In the genomic region with DNA sequence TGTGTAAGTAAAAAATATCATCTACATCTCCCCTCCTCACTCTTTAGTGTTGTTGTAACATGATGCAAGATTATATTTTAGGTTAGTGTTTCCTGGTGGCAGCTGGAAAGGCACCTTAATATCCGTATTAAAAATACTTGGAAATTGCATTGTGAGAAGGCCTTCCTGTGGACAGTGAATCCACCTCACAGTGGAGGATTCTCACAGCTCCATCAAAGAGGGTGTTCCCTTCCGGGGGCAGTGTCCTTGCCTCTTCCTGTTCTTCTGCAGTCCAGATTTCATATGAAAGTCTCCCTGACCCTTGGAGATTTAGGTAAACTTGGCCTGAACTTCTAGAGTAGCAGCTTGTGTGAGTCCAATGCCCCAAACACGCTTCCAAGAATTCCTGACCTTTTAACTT, we compare ENCODE assay signal across 32 cellular contexts.
"Had no signal": no experiment of that assay in that cellular context is flagged by ENCODE, and none has a peak within 500 bp of the region (broad histone marks: within the 10 kb centered on the region; RNA-seq: fewer than 3 reads in every experiment).

No MANE protein-coding gene starts in this region.

- H3K27ac ChIP-seq: adrenal gland, ascending aorta, body of pancreas, brain microvascular endothelial cell, breast epithelium, cardiac muscle cell had no signal

- H3K27me3 ChIP-seq: adrenal gland, ascending aorta, body of pancreas, brain microvascular endothelial cell, breast epithelium had no signal

- ATAC-seq: activated naive CD4-positive, alpha-beta T cell treated with anti-CD3 and anti-CD28 coated beads, Interleukin-2, amount 50 U/mL, for 72 hours; activated naive CD8-positive, alpha-beta T cell treated with anti-CD3 and anti-CD28 coated beads, Interleukin-2, amount 50 U/mL, for 24 hours; activated T-cell treated with anti-CD3 and anti-CD28 coated beads, Interleukin-2, amount 50 U/mL, for 72 hours; activated T-helper 17 cell treated with anti-CD3 and anti-CD28 coated beads, Interleukin-2, amount 50 U/mL, for 72 hours; body of pancreas had no signal

- DNase-seq: activated effector memory CD4-positive, alpha-beta T cell treated with anti-CD3 and anti-CD28 coated beads, Interleukin-2, amount 50 U/mL, for 16 hours; activated effector memory CD4-positive, alpha-beta T cell treated with Interleukin-2 at 50 U/mL for 16 hours; activated gamma-delta T cell; activated gamma-delta T cell treated with Interleukin-2 at 50 U/mL for 16 hours; activated naive CD4-positive, alpha-beta T cell; activated naive CD4-positive, alpha-beta T cell treated with anti-CD3 and anti-CD28 coated beads for 36 hours; activated naive CD4-positive, alpha-beta T cell treated with anti-CD3 and anti-CD28 coated beads, Interleukin-2, amount 10 ng/mL, durations not matched to agents 7 days and 5 days; activated naive CD4-positive, alpha-beta T cell treated with anti-CD3 and anti-CD28 coated beads, Interleukin-2, amount 50 U/mL, for 16 hours; activated naive CD4-positive, alpha-beta T cell treated with Interleukin-2 at 50 U/mL for 16 hours; activated naive CD8-positive, alpha-beta T cell treated with anti-CD3 and anti-CD28 coated beads for 36 hours; activated naive CD8-positive, alpha-beta T cell treated with anti-CD3 and anti-CD28 coated beads, Interleukin-2, amount 10 ng/mL, durations not matched to agents 7 days and 5 days; activated naive CD8-positive, alpha-beta T cell treated with anti-CD3 and anti-CD28 coated beads, Interleukin-2, amount 50 U/mL, for 24 hours; activated T-cell treated with anti-CD3 and anti-CD28 coated beads, Interleukin-2, amount 50 U/mL, for 1 hour; activated T-cell treated with anti-CD3 and anti-CD28 coated beads, Interleukin-2, amount 50 U/mL, for 24 hours; activated T-cell treated with anti-CD3 and anti-CD28 coated beads, Interleukin-2, amount 50 U/mL, for 4 hours; activated T-cell treated with anti-CD3 and anti-CD28 coated beads, Interleukin-2, amount 50 U/mL, for 48 hours; activated T-cell treated with anti-CD3 and anti-CD28 coated beads, Interleukin-2, amount 50 U/mL, for 72 hours; adrenal gland; amniotic stem cell; amygdala; anterior cingulate cortex; aorta; body of pancreas; brain microvascular endothelial cell; caudate nucleus; central memory CD4-positive, alpha-beta T cell; cerebellar nuclear complex had no signal

- H3K4me1 ChIP-seq: adrenal gland, body of pancreas, breast epithelium had no signal

- H3K4me3 ChIP-seq: adrenal gland, ascending aorta, body of pancreas, breast epithelium, cardiac muscle cell had no signal

- H3K36me3 ChIP-seq: adrenal gland, ascending aorta, brain microvascular endothelial cell, breast epithelium, cardiac muscle cell had no signal

- H3K9me3 ChIP-seq: adrenal gland, ascending aorta, body of pancreas, breast epithelium had no signal
